ENCODE assay signal across 24 cellular contexts in genomic region chr16:85636234-85636812, GRCh38.
"Had no signal": no experiment of that assay in that cellular context is flagged by ENCODE, and none has a peak within 500 bp of the region (broad histone marks: within the 10 kb centered on the region; RNA-seq: fewer than 3 reads in every experiment).

No MANE protein-coding gene starts in this region.

- H3K4me3 ChIP-seq: coronary artery, dorsolateral prefrontal cortex, gastroesophageal sphincter, upper lobe of left lung, vagina had no signal

- H3K27ac ChIP-seq: coronary artery, dorsolateral prefrontal cortex, gastroesophageal sphincter, upper lobe of left lung, vagina had no signal

- ATAC-seq: activated CD4-positive, alpha-beta T cell treated with anti-CD3 and anti-CD28 coated beads for 36 hours; activated CD8-positive, alpha-beta memory T cell treated with anti-CD3 and anti-CD28 coated beads, Interleukin-2, amount 10 ng/mL, durations not matched to agents 7 days and 5 days; activated CD8-positive, alpha-beta T cell treated with anti-CD3 and anti-CD28 coated beads, Interleukin-2, amount 10 ng/mL, durations not matched to agents 7 days and 5 days; activated T-cell treated with anti-CD3 and anti-CD28 coated beads, Interleukin-2, amount 50 U/mL, for 72 hours; gastroesophageal sphincter; natural killer cell treated with Interleukin-12 subunit alpha and Interleukin-12 subunit beta and Interleukin-15 and Interleukin-18, amount 100 ng/mL, for 72 hours; right cardiac atrium; stimulated activated effector memory CD8-positive, alpha-beta T cell treated with anti-CD3 and anti-CD28 coated beads, Interleukin-12 subunit alpha, Interleukin-12 subunit beta, amount 100 ng/mL, for 72 hours had no signal

- H3K9me3 ChIP-seq: gastroesophageal sphincter, upper lobe of left lung, vagina had no signal

- H3K27me3 ChIP-seq: dorsolateral prefrontal cortex, gastroesophageal sphincter, upper lobe of left lung, vagina had no signal

- DNase-seq: activated CD4-positive, alpha-beta T cell treated with anti-CD3 and anti-CD28 coated beads for 36 hours; activated CD4-positive, CD25-positive, alpha-beta regulatory T cell; activated CD8-positive, alpha-beta memory T cell treated with anti-CD3 and anti-CD28 coated beads, Interleukin-2, amount 10 ng/mL, durations not matched to agents 7 days and 5 days; activated CD8-positive, alpha-beta T cell treated with anti-CD3 and anti-CD28 coated beads, Interleukin-2, amount 10 ng/mL, durations not matched to agents 7 days and 5 days; activated effector memory CD4-positive, alpha-beta T cell treated with Interleukin-2 at 50 U/mL for 16 hours; activated naive CD4-positive, alpha-beta T cell treated with Interleukin-2 at 50 U/mL for 16 hours; activated T-cell treated with anti-CD3 and anti-CD28 coated beads for 4 hours; activated T-cell treated with anti-CD3 and anti-CD28 coated beads, Interleukin-2, amount 50 U/mL, for 72 hours; aorta; dorsolateral prefrontal cortex; effector memory CD4-positive, alpha-beta T cell; head of caudate nucleus; hippocampal formation; mesenchymal stem cell; posterior cingulate gyrus; right cardiac atrium; stimulated activated CD4-positive, alpha-beta T cell treated with anti-CD3 and anti-CD28 coated beads, Interleukin-4, amount 100 ng/mL, for 24 hours; T-helper 1 cell had no signal

- H3K36me3 ChIP-seq: vagina had no signal
